Comparison of ENCODE assay signal across 30 cellular contexts in the genomic region with DNA sequence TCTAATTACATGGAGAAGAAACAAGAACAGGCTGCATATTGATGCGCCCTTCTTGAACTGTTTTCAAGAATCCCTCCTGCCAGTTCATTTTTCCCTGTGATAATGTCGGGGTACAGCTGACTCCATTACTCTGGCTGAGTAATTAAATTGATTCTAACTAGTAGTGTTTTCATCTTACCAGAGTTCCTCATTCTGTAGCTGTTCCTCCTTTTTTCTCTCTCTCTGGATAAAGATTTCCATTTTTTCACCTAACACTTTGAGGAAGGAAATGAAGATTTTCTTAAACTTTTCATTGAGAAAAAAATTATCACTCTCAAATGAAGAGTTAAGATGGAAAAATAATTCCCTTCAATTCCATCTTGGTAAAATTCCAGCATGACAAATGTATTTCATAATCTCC.
"Had no signal": no experiment of that assay in that cellular context is flagged by ENCODE, and none has a peak within 500 bp of the region (broad histone marks: within the 10 kb centered on the region; RNA-seq: fewer than 3 reads in every experiment).

No MANE protein-coding gene starts in this region.

- H3K36me3 ChIP-seq: ascending aorta, breast epithelium, cardiac muscle cell, colonic mucosa, heart right ventricle had no signal

- H3K4me1 ChIP-seq: ascending aorta, breast epithelium, colonic mucosa had no signal

- H3K4me1 Mint-ChIP-seq: activated CD4-positive, alpha-beta memory T cell treated with anti-CD3 and anti-CD28 coated beads, Interleukin-2, amount 10 ng/mL, durations not matched to agents 7 days and 5 days; activated CD4-positive, alpha-beta T cell treated with anti-CD3 and anti-CD28 coated beads, Interleukin-2, amount 10 ng/mL, durations not matched to agents 7 days and 5 days; activated naive CD4-positive, alpha-beta T cell treated with anti-CD3 and anti-CD28 coated beads, Interleukin-2, amount 10 ng/mL, durations not matched to agents 7 days and 5 days; activated naive CD8-positive, alpha-beta T cell treated with anti-CD3 and anti-CD28 coated beads, Interleukin-2, amount 10 ng/mL, durations not matched to agents 7 days and 5 days; endodermal cell had no signal

- H3K9me3 Mint-ChIP-seq: activated CD4-positive, alpha-beta memory T cell treated with anti-CD3 and anti-CD28 coated beads, Interleukin-2, amount 10 ng/mL, durations not matched to agents 7 days and 5 days; activated CD4-positive, alpha-beta T cell treated with anti-CD3 and anti-CD28 coated beads, Interleukin-2, amount 10 ng/mL, durations not matched to agents 7 days and 5 days; activated naive CD4-positive, alpha-beta T cell treated with anti-CD3 and anti-CD28 coated beads, Interleukin-2, amount 50 U/mL, for 72 hours; activated naive CD8-positive, alpha-beta T cell treated with anti-CD3 and anti-CD28 coated beads, Interleukin-2, amount 10 ng/mL, durations not matched to agents 7 days and 5 days; activated T-cell treated with anti-CD3 and anti-CD28 coated beads, Interleukin-2, amount 50 U/mL, for 24 hours; activated T-cell treated with anti-CD3 and anti-CD28 coated beads, Interleukin-2, amount 50 U/mL, for 72 hours; endodermal cell had no signal

- H3K4me3 ChIP-seq: ascending aorta, breast epithelium, cardiac muscle cell, colonic mucosa, dorsolateral prefrontal cortex, heart right ventricle had no signal

- H3K27ac Mint-ChIP-seq: activated CD4-positive, alpha-beta memory T cell treated with anti-CD3 and anti-CD28 coated beads, Interleukin-2, amount 10 ng/mL, durations not matched to agents 7 days and 5 days; activated CD4-positive, alpha-beta T cell treated with anti-CD3 and anti-CD28 coated beads, Interleukin-2, amount 10 ng/mL, durations not matched to agents 7 days and 5 days; activated naive CD4-positive, alpha-beta T cell treated with anti-CD3 and anti-CD28 coated beads, Interleukin-2, amount 10 ng/mL, durations not matched to agents 7 days and 5 days; activated naive CD4-positive, alpha-beta T cell treated with anti-CD3 and anti-CD28 coated beads, Interleukin-2, amount 50 U/mL, for 72 hours; activated naive CD8-positive, alpha-beta T cell treated with anti-CD3 and anti-CD28 coated beads, Interleukin-2, amount 10 ng/mL, durations not matched to agents 7 days and 5 days; activated T-cell treated with anti-CD3 and anti-CD28 coated beads, Interleukin-2, amount 50 U/mL, for 24 hours; activated T-cell treated with anti-CD3 and anti-CD28 coated beads, Interleukin-2, amount 50 U/mL, for 72 hours; endodermal cell; WTC11 had no signal

- H3K27me3 ChIP-seq: ascending aorta, breast epithelium, cardiac muscle cell, colonic mucosa, dorsolateral prefrontal cortex, heart right ventricle had no signal

- H3K36me3 Mint-ChIP-seq: activated naive CD4-positive, alpha-beta T cell treated with anti-CD3 and anti-CD28 coated beads, Interleukin-2, amount 10 ng/mL, durations not matched to agents 7 days and 5 days; activated naive CD4-positive, alpha-beta T cell treated with anti-CD3 and anti-CD28 coated beads, Interleukin-2, amount 50 U/mL, for 72 hours; activated naive CD8-positive, alpha-beta T cell treated with anti-CD3 and anti-CD28 coated beads, Interleukin-2, amount 10 ng/mL, durations not matched to agents 7 days and 5 days; brain; WTC11 had no signal

- H3K27me3 Mint-ChIP-seq: activated CD4-positive, alpha-beta memory T cell treated with anti-CD3 and anti-CD28 coated beads, Interleukin-2, amount 10 ng/mL, durations not matched to agents 7 days and 5 days; activated CD4-positive, alpha-beta T cell treated with anti-CD3 and anti-CD28 coated beads, Interleukin-2, amount 10 ng/mL, durations not matched to agents 7 days and 5 days; activated naive CD4-positive, alpha-beta T cell treated with anti-CD3 and anti-CD28 coated beads, Interleukin-2, amount 10 ng/mL, durations not matched to agents 7 days and 5 days; activated naive CD8-positive, alpha-beta T cell treated with anti-CD3 and anti-CD28 coated beads, Interleukin-2, amount 10 ng/mL, durations not matched to agents 7 days and 5 days; activated T-cell treated with anti-CD3 and anti-CD28 coated beads, Interleukin-2, amount 50 U/mL, for 24 hours had no signal

- DNase-seq: activated CD4-positive, alpha-beta memory T cell treated with anti-CD3 and anti-CD28 coated beads, Interleukin-2, amount 10 ng/mL, durations not matched to agents 7 days and 5 days; activated CD4-positive, alpha-beta T cell treated with anti-CD3 and anti-CD28 coated beads for 1 hour; activated CD4-positive, alpha-beta T cell treated with anti-CD3 and anti-CD28 coated beads for 4 hours; activated CD4-positive, alpha-beta T cell treated with anti-CD3 and anti-CD28 coated beads, Interleukin-2, amount 10 ng/mL, durations not matched to agents 7 days and 5 days; activated CD4-positive, alpha-beta T cell treated with anti-CD3 and anti-CD28 coated beads, Interleukin-2, amount 50 U/mL, for 4 hours; activated CD8-positive, alpha-beta memory T cell treated with anti-CD3 and anti-CD28 coated beads, Interleukin-2, amount 50 U/mL, for 48 hours; activated gamma-delta T cell; activated naive CD4-positive, alpha-beta T cell; activated naive CD4-positive, alpha-beta T cell treated with anti-CD3 and anti-CD28 coated beads, Interleukin-2, amount 10 ng/mL, durations not matched to agents 7 days and 5 days; activated naive CD8-positive, alpha-beta T cell treated with anti-CD3 and anti-CD28 coated beads, Interleukin-2, amount 10 ng/mL, durations not matched to agents 7 days and 5 days; activated T-cell treated with anti-CD3 and anti-CD28 coated beads for 4 hours; activated T-cell treated with anti-CD3 and anti-CD28 coated beads, Interleukin-2, amount 50 U/mL, for 24 hours; activated T-cell treated with anti-CD3 and anti-CD28 coated beads, Interleukin-2, amount 50 U/mL, for 72 hours; central memory CD4-positive, alpha-beta T cell; cerebellar nuclear complex; colonic mucosa; dorsolateral prefrontal cortex; effector memory CD4-positive, alpha-beta T cell; endodermal cell; foreskin fibroblast; heart right ventricle; T-helper 2 cell had no signal

- H3K9me3 ChIP-seq: ascending aorta, breast epithelium, colonic mucosa, heart right ventricle had no signal

- ATAC-seq: activated naive CD4-positive, alpha-beta T cell treated with anti-CD3 and anti-CD28 coated beads, Interleukin-2, amount 50 U/mL, for 72 hours; activated T-cell treated with anti-CD3 and anti-CD28 coated beads, Interleukin-2, amount 50 U/mL, for 72 hours; esophagus mucosa had no signal

- H3K4me3 Mint-ChIP-seq: activated CD4-positive, alpha-beta memory T cell treated with anti-CD3 and anti-CD28 coated beads, Interleukin-2, amount 10 ng/mL, durations not matched to agents 7 days and 5 days; activated CD4-positive, alpha-beta T cell treated with anti-CD3 and anti-CD28 coated beads, Interleukin-2, amount 10 ng/mL, durations not matched to agents 7 days and 5 days; activated naive CD4-positive, alpha-beta T cell treated with anti-CD3 and anti-CD28 coated beads, Interleukin-2, amount 10 ng/mL, durations not matched to agents 7 days and 5 days; activated naive CD8-positive, alpha-beta T cell treated with anti-CD3 and anti-CD28 coated beads, Interleukin-2, amount 10 ng/mL, durations not matched to agents 7 days and 5 days; activated T-cell treated with anti-CD3 and anti-CD28 coated beads, Interleukin-2, amount 50 U/mL, for 24 hours; activated T-cell treated with anti-CD3 and anti-CD28 coated beads, Interleukin-2, amount 50 U/mL, for 72 hours; endodermal cell; WTC11 had no signal

- H3K27ac ChIP-seq: ascending aorta, breast epithelium, cardiac muscle cell, colonic mucosa, dorsolateral prefrontal cortex, heart right ventricle, VCaP had no signal
